ENCODE assay signal across 8 cellular contexts in genomic region chr2:39696838-39697237, GRCh38. TPM values are rescaled to one million over a fixed set of nuclear protein-coding genes. Genes with fewer than 3 reads are reported as not detected.
DNase-seq lines count a peak whose midpoint lies in the region; ATAC-seq and TF ChIP-seq lines count a peak whose summit lies in the region.

No MANE protein-coding gene starts in this region.

- no peak for ATAC-seq in omental fat pad (ENCODE audit: low FRiP score)

- BruUV-seq in Calu3 (replicated peaks; lab: Mats Ljungman, UMichigan): no TSS peak

- no peaks in the 10 kb centered on the region for H3K36me3 Mint-ChIP-seq in Calu3 (ENCODE audit: insufficient read depth, unreplicated experiment)

- H3K27me3 ChIP-seq in brain microvascular endothelial cell (replicated peaks) (no peaks in the 10 kb centered on the region), liver (ENCODE audit: control insufficient read depth in 4 of 4, insufficient read depth in 4 of 4, low read length in 3 of 4) (no peaks in the 10 kb centered on the region)

- H3K4me3 ChIP-seq in brain microvascular endothelial cell (ENCODE audit: low read depth, low read length) (no peak overlapping the region), liver (ENCODE audit: low read depth in 1 of 3, low read length in 3 of 3) (no peak overlapping the region)

- peaks cover 2% of the 10 kb centered on the region for H3K9me3 Mint-ChIP-seq in Calu3 (ENCODE audit: low read depth, unreplicated experiment)

- H3K4me3 Mint-ChIP-seq in Calu3 (ENCODE audit: low read depth, unreplicated experiment): no peak overlapping the region

- peak; percentile 84 to 85 for TF ChIP-seq RAD21 in liver (IDR thresholded peaks at IDR 0.05)

- no peaks in the 10 kb centered on the region for H3K27me3 Mint-ChIP-seq in Calu3 (ENCODE audit: unreplicated experiment)

- no peak overlapping the region for H3K27ac Mint-ChIP-seq in Calu3 (ENCODE audit: unreplicated experiment)

- H3K36me3 ChIP-seq in brain microvascular endothelial cell (replicated peaks) (no peaks in the 10 kb centered on the region), liver (ENCODE audit: control insufficient read depth in 4 of 4, insufficient read depth in 3 of 4, low read depth in 1 of 4, low read length in 3 of 4) (no peaks in the 10 kb centered on the region)

- H3K4me1 ChIP-seq in liver (ENCODE audit: control insufficient read depth in 4 of 4, insufficient read depth in 4 of 4, low read length in 3 of 4): no peaks in the 10 kb centered on the region

- no peak overlapping the region for H3K9ac ChIP-seq in liver (ENCODE audit: low read depth in 1 of 2, low read length in 2 of 2)

- H3K27ac ChIP-seq in brain microvascular endothelial cell (peak overlapping the region; percentile 78), liver (ENCODE audit: low read depth in 1 of 2, low read length in 2 of 2) (no peak overlapping the region)

- intact Hi-C loops in Calu3 (cut with micrococcal nuclease; ENCODE audit: unreplicated experiment): loop anchor here (1.0 to 2.0 kb wide), 4 partner anchors 54 to 318 kb away; no protein-coding TSS in a partner anchor

- H3K4me1 Mint-ChIP-seq in Calu3 (ENCODE audit: low read depth, unreplicated experiment): peaks cover 11% of the 10 kb centered on the region

- peak; percentile 12 for TF ChIP-seq CTCF in brain microvascular endothelial cell (IDR thresholded peaks at IDR 0.05; ENCODE audit: low read depth, low read length, missing control alignments)
- peak; percentile 39 for TF ChIP-seq CTCF in liver (IDR thresholded peaks at IDR 0.05; ENCODE audit: low read depth, low read length, missing input control)
- TF ChIP-seq CTCF in Calu3 (IDR thresholded peaks at IDR 0.05; ENCODE audit: unreplicated experiment): no peak
- no peak for TF ChIP-seq CTCF in omental fat pad (IDR thresholded peaks at IDR 0.05)

- DNase-seq in ACHN: peak; percentile 29
- DNase-seq in LoVo (ENCODE audit: low spot score): peak; percentile 11
- DNase-seq in brain microvascular endothelial cell: peak; percentile 74
- no peak for DNase-seq in HuH-7.5 (ENCODE audit: low spot score)
- no peak for DNase-seq in stimulated activated naive CD4-positive, alpha-beta T cell treated with Interleukin-2 at 50 U/mL for 16 hours (lab: John Stamatoyannopoulos, UW)
- DNase-seq in Calu3: no peak
- no peak for DNase-seq in omental fat pad (ENCODE audit: low spot score)

- WGBS in liver: 66% methylated on average over 1 of the region's 1 CpG

- CTCF ChIA-PET in Calu3 (lab: Charles Lee): interaction anchor here (0.6 to 3.0 kb wide), 4 partner anchors 27 to 320 kb away, joined by 3 to 16 read pairs (median 4); no protein-coding TSS in a partner anchor

- H3K9me3 ChIP-seq in liver (ENCODE audit: control insufficient read depth in 4 of 4, low read length in 3 of 4): peaks cover 0 to 3% (median 0%) of the 10 kb centered on the region in 4 donors

- in situ Hi-C loops in ACHN (cut with HindIII; ENCODE audit: low pct_ligation_motif_present, low pct_unique_long_range_greater_than_20kb, low sequenced_read_pairs) (no loop called here), brain microvascular endothelial cell (cut with HindIII; ENCODE audit: low pct_ligation_motif_present, low sequenced_read_pairs) (no loop called here)

TF ChIP-seq in liver, 16 proteins besides CTCF, POLR2A, EP300 and RAD21:
- TF ChIP-seq TAF1 (conservative IDR thresholded peaks at IDR 0.05) (no peak), ZBTB33 (IDR thresholded peaks at IDR 0.05) (no peak), NR2F2 (IDR thresholded peaks at IDR 0.05) (no peak), RXRA (IDR thresholded peaks at IDR 0.05) (no peak), JUND (IDR thresholded peaks at IDR 0.05) (no peak), SP1 (IDR thresholded peaks at IDR 0.05) (no peak), GABPA (IDR thresholded peaks at IDR 0.05 in 1 of 2, conservative IDR thresholded peaks at IDR 0.05 in 1 of 2) (no peak), HNF4A (conservative IDR thresholded peaks at IDR 0.05) (no peak), HNF4G (IDR thresholded peaks at IDR 0.05) (no peak), MAX (IDR thresholded peaks at IDR 0.05) (no peak), YY1 (IDR thresholded peaks at IDR 0.05) (no peak), ATF3 (IDR thresholded peaks at IDR 0.05) (no peak), FOXA1 (IDR thresholded peaks at IDR 0.05) (no peak), REST (IDR thresholded peaks at IDR 0.05) (no peak), FOXA2 (IDR thresholded peaks at IDR 0.05) (no peak), EGR1 (IDR thresholded peaks at IDR 0.05; ENCODE audit: low read depth in 2 of 2) (no peak)

RNA-seq across cellular contexts. Expression of gene TMEM178A, which starts 31.1 kb away (rescaled TPM):
- total RNA-seq in liver: under 1 TPM; 0.42 to 0.56 TPM
- polyA plus RNA-seq in liver: under 1 TPM; 0.21 to 0.64 TPM
- 0.50 and 2.1 TPM in 2 replicates for total RNA-seq in Calu3 (2022)
- 1 to 10 TPM; 1.6 to 2.0 (median 1.8) TPM for total RNA-seq in omental fat pad

Comparison
In these comparisons a context has a peak if more than half of its experiments do, and no peak if none do; other contexts are left out.
1. DNase-seq: peak in ACHN (single experiment), LoVo (single experiment) and brain microvascular endothelial cell (single experiment); none in HuH-7.5 (single experiment), stimulated activated naive CD4-positive, alpha-beta T cell treated with Interleukin-2 at 50 U/mL for 16 hours (single experiment), Calu3 (single experiment) and omental fat pad (single experiment).
2. CTCF ChIP-seq: peak in brain microvascular endothelial cell (single experiment) and liver (single experiment); none in Calu3 (single experiment) and omental fat pad (0 of 3).